18 cellular contexts compared by ENCODE assay signal in genomic region chr2:145777297-145777696, GRCh38.
DNase-seq lines count a peak whose midpoint lies in the region; ATAC-seq and TF ChIP-seq lines count a peak whose summit lies in the region.
"Had no signal": no experiment of that assay in that cellular context is flagged by ENCODE, and none has a peak within 500 bp of the region (broad histone marks: within the 10 kb centered on the region; RNA-seq: fewer than 3 reads in every experiment).

No MANE protein-coding gene starts in this region.

- no peak overlapping the region for H2AFZ ChIP-seq in PC-3 (ENCODE audit: low read length)

- BruUV-seq in PC-3 (replicated peaks; lab: Mats Ljungman, UMichigan): no TSS peak

- POLR2A ChIA-PET in PC-3 (lab: Charles Lee; ENCODE audit: unreplicated experiment): no interaction called here

- CTCF ChIA-PET in PC-3 (lab: Charles Lee): no interaction called here

- H3K9me3 ChIP-seq in PC-3 (ENCODE audit: low read length): no peaks in the 10 kb centered on the region
- H3K9me3 ChIP-seq in left lung: no peaks in the 10 kb centered on the region
- H3K9me3 ChIP-seq: gastrocnemius medialis, sigmoid colon, thyroid gland had no signal

- ATAC-seq in PC-3 (peak; percentile 95), GM21367 (IDR thresholded peaks at IDR 0.05; ENCODE audit: unreplicated experiment) (no peak), left lung (no peak)
- ATAC-seq: CD8-positive, alpha-beta T cell; gastrocnemius medialis had no signal

- H3K27ac ChIP-seq in PC-3 (ENCODE audit: low read length) (peak overlapping the region; percentile 23; the same call in 1 of the 2 replicates), left lung (no peak overlapping the region)
- H3K27ac ChIP-seq: gastrocnemius medialis, KMS-11, sigmoid colon, thyroid gland had no signal

- peak; percentile 67 for DNase-seq in A172 (ENCODE audit: low spot score)
- peak; percentile 27 for DNase-seq in H4 (ENCODE audit: low spot score)
- DNase-seq in PC-3: peak; percentile 67
- peak; percentile 61 for DNase-seq in epithelial cell of proximal tubule (ENCODE audit: low read depth)
- DNase-seq in GM10266 (ENCODE audit: extremely low spot score): no peak
- DNase-seq in T-helper 1 cell: no peak
- no peak for DNase-seq in left lung
- DNase-seq: activated CD8-positive, alpha-beta memory T cell treated with anti-CD3 and anti-CD28 coated beads for 24 hours; activated effector memory CD4-positive, alpha-beta T cell treated with anti-CD3 and anti-CD28 coated beads, Interleukin-2, amount 50 U/mL, for 16 hours; CD8-positive, alpha-beta T cell; gastrocnemius medialis; NCI-H1436 treated with DMSO at 0.1 percent for 48 hours; NCI-H446 treated with DMSO at 0.1 percent for 48 hours; sigmoid colon; stimulated activated CD4-positive, alpha-beta T cell treated with anti-CD3 and anti-CD28 coated beads, Interleukin-4, amount 100 ng/mL, for 24 hours; thyroid gland had no signal

- no peaks in the 10 kb centered on the region for H3K36me3 ChIP-seq in PC-3 (ENCODE audit: low read depth, low read length)
- no peaks in the 10 kb centered on the region for H3K36me3 ChIP-seq in left lung
- H3K36me3 ChIP-seq: gastrocnemius medialis, sigmoid colon, thyroid gland had no signal

- no peaks in the 10 kb centered on the region for H3K79me2 ChIP-seq in PC-3 (ENCODE audit: low read length)

- no peaks in the 10 kb centered on the region for H4K20me1 ChIP-seq in PC-3 (ENCODE audit: low read length)

- no peak for TF ChIP-seq CTCF in PC-3 (conservative IDR thresholded peaks at IDR 0.05; ENCODE audit: low read depth, low read length)
- no peak for TF ChIP-seq CTCF in epithelial cell of proximal tubule (conservative IDR thresholded peaks at IDR 0.05; ENCODE audit: low read depth, low read length)
- no peak for TF ChIP-seq CTCF in GM10266 (IDR thresholded peaks at IDR 0.05; ENCODE audit: control insufficient read depth, insufficient read depth, low read depth, missing control alignments)
- TF ChIP-seq CTCF in left lung (IDR thresholded peaks at IDR 0.05): no peak

- H3K27me3 ChIP-seq in PC-3 (ENCODE audit: low read length) (no peaks in the 10 kb centered on the region), left lung (no peaks in the 10 kb centered on the region)
- H3K27me3 ChIP-seq: gastrocnemius medialis, sigmoid colon, thyroid gland had no signal

- H3K9me2 ChIP-seq in PC-3 (replicated peaks; ENCODE audit: low read length): no peaks in the 10 kb centered on the region

- H3K4me1 ChIP-seq in PC-3 (ENCODE audit: insufficient read depth, low read length): peaks cover 8% of the 10 kb centered on the region; the same call in 1 of the 2 replicates
- H3K4me1 ChIP-seq in left lung: no peaks in the 10 kb centered on the region
- H3K4me1 ChIP-seq: gastrocnemius medialis, sigmoid colon, thyroid gland had no signal

- H3K4me3 ChIP-seq in PC-3 (ENCODE audit: low read length): no peak overlapping the region
- no peak overlapping the region for H3K4me3 ChIP-seq in epithelial cell of proximal tubule (ENCODE audit: low read depth, low read length)
- H3K4me3 ChIP-seq in left lung: no peak overlapping the region
- H3K4me3 ChIP-seq: gastrocnemius medialis, sigmoid colon, thyroid gland had no signal

- no peaks in the 10 kb centered on the region for H3F3A ChIP-seq in PC-3 (ENCODE audit: low read length, unreplicated experiment)

- intact Hi-C loops in PC-3 (cut with micrococcal nuclease) (no loop called here), left lung (cut with DNase I) (no loop called here)

- H3K9ac ChIP-seq in PC-3 (ENCODE audit: low read length): no peak overlapping the region
- H3K9ac ChIP-seq: KMS-11 had no signal

- no peak overlapping the region for H3K4me2 ChIP-seq in PC-3 (ENCODE audit: low read length)
- H3K4me2 ChIP-seq: KMS-11 had no signal

Comparison
In these comparisons a context has a peak if more than half of its experiments do, and no peak if none do; other contexts are left out.
1. DNase-seq: peak in A172 (single experiment), H4 (single experiment), PC-3 (single experiment) and epithelial cell of proximal tubule (single experiment); none in GM10266 (single experiment), T-helper 1 cell (0 of 5) and left lung (0 of 2).